In genomic region chr10:70038926-70039325, GRCh38 we compare ENCODE assay signal across 22 cellular contexts.
"Had no signal": no experiment of that assay in that cellular context is flagged by ENCODE, and none has a peak within 500 bp of the region (broad histone marks: within the 10 kb centered on the region; RNA-seq: fewer than 3 reads in every experiment).

No MANE protein-coding gene starts in this region.

- H3K4me3 ChIP-seq: breast epithelium, MG63 had no signal

- H3K36me3 ChIP-seq: breast epithelium, MG63, WERI-Rb-1 had no signal

- DNase-seq: activated CD4-positive, alpha-beta T cell treated with anti-CD3 and anti-CD28 coated beads for 36 hours; activated CD8-positive, alpha-beta memory T cell treated with anti-CD3 and anti-CD28 coated beads, Interleukin-2, amount 50 U/mL, for 4 hours; activated CD8-positive, alpha-beta T cell treated with anti-CD3 and anti-CD28 coated beads for 36 hours; activated gamma-delta T cell treated with Interleukin-2 at 50 U/mL for 16 hours; activated naive CD4-positive, alpha-beta T cell treated with anti-CD3 and anti-CD28 coated beads, Interleukin-2, amount 10 ng/mL, durations not matched to agents 7 days and 5 days; activated naive CD8-positive, alpha-beta T cell treated with anti-CD3 and anti-CD28 coated beads for 36 hours; activated T-cell treated with anti-CD3 and anti-CD28 coated beads, Interleukin-2, amount 50 U/mL, for 72 hours; anterior cingulate cortex; caudate nucleus; MG63; NCI-H1092 treated with DMSO at 0.1 percent for 48 hours; NCI-H1417 treated with DMSO at 0.1 percent for 48 hours; NCI-H1694 treated with DMSO at 0.1 percent for 48 hours; NCI-H2029 treated with DMSO at 0.1 percent for 48 hours; NCI-H345; NCI-H510A; NCI-H526 treated with DMSO at 0.1 percent for 48 hours; NCI-H82; PC-3; SHP77; WERI-Rb-1 had no signal

- H3K9me3 ChIP-seq: MG63 had no signal

- H3K27me3 ChIP-seq: breast epithelium had no signal

- H3K4me1 ChIP-seq: breast epithelium had no signal

- H3K27ac ChIP-seq: breast epithelium, WERI-Rb-1 had no signal

- ATAC-seq: activated CD4-positive, alpha-beta T cell treated with anti-CD3 and anti-CD28 coated beads for 36 hours; activated CD8-positive, alpha-beta T cell treated with anti-CD3 and anti-CD28 coated beads for 36 hours; PC-3 had no signal
